Comparison of ENCODE assay signal across 8 cellular contexts in the genomic region with DNA sequence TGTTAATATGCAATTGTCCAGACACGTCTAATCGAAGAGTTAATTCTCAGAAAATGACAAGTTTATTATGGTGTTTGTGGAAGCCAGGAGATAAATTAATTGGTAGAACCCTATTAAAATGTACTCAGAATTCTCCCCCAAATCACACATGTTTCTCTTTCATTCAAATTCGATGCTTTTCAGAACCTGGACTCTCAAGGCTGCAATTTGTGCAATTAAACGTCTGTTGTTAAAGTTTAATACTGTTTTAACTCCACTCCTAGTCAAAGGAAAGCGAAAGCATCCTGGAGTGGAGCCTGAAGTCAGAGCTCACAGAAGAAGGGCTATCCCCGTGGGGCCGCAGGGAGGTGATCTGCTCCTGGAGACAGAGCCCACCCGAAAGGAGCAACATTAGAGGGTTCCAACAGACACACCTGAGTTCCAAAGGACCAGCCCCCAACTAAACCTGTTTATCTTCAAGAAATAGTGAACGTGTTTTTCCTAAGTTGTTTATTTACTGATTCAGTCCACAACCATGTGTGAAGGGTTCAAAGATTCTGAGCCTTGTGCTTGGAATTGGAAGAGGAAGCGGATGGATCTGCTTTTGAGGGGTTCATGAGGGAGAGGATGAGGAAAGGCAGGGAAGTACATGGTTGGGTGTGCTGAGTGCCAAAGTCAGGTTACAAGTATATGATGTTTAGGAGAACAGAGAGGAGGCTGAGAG.
DNase-seq lines count a peak whose midpoint lies in the region; ATAC-seq, FAIRE-seq and TF ChIP-seq lines count a peak whose summit lies in the region.

No MANE protein-coding gene starts in this region.

- H3K4me1 ChIP-seq in heart right ventricle, result peaks cover 0 to 16% (median 9%) of the 10 kb centered on the region in 9 donors
- H3K4me1 ChIP-seq in sigmoid colon, result peaks cover 0 to 15% (median 9%) of the 10 kb centered on the region in 4 donors

- TF ChIP-seq CTCF in GM12864 (IDR thresholded peaks at IDR 0.05; ENCODE audit: low read depth, low read length, missing control alignments), result no peak
- no peak for TF ChIP-seq CTCF in WERI-Rb-1 (IDR thresholded peaks at IDR 0.05; ENCODE audit: low read depth, low read length)
- TF ChIP-seq CTCF in heart right ventricle (IDR thresholded peaks at IDR 0.05), result no peak
- no peak for TF ChIP-seq CTCF in sigmoid colon (IDR thresholded peaks at IDR 0.05)

- 21 to 30% methylated on average over 10 of the region's 10 CpGs for WGBS in heart right ventricle, 2 donors
- WGBS in sigmoid colon, 2 donors, result 18 to 28% methylated on average over 10 of the region's 10 CpGs

- no peaks in the 10 kb centered on the region for H3K36me3 ChIP-seq in WERI-Rb-1
- H3K36me3 ChIP-seq in heart right ventricle, result no peaks in the 10 kb centered on the region
- H3K36me3 ChIP-seq in sigmoid colon, result no peaks in the 10 kb centered on the region

- H3K4me3 ChIP-seq in GM12864 (ENCODE audit: low read depth, low read length), result peak overlapping the region; percentile 5; the same call in 1 of the 2 replicates
- peak overlapping the region; percentile 83 for H3K4me3 ChIP-seq in WERI-Rb-1 (ENCODE audit: low read depth, low read length)
- H3K4me3 ChIP-seq in heart right ventricle, result peak overlapping the region; percentile 22 to 67 (median 53)
- peak overlapping the region; percentile 26 to 55 (median 42) for H3K4me3 ChIP-seq in sigmoid colon

- no peak for TF ChIP-seq POLR2A in sigmoid colon (IDR thresholded peaks at IDR 0.05)
- TF ChIP-seq POLR2A in GM12891 (IDR thresholded peaks at IDR 0.05; ENCODE audit: low read depth, low read length), result no peak

- ATAC-seq in heart right ventricle (peak in 6 of 8 donors; percentile 62 to 86 (median 71)), GM21447 (IDR thresholded peaks at IDR 0.05; ENCODE audit: unreplicated experiment) (no peak)

- DNase-seq in GM12864 (ENCODE audit: low read depth) (no peak), WERI-Rb-1 (no peak), heart right ventricle (peak in 1 of 2 donors; percentile 17), sigmoid colon (no peak), activated gamma-delta T cell treated with Interleukin-2 at 50 U/mL for 16 hours (no peak), GM12891 (ENCODE audit: insufficient read length, low spot score) (no peak)
- no peak for DNase-seq in activated naive CD4-positive, alpha-beta T cell (lab: John Stamatoyannopoulos, UW)

- H3K27me3 ChIP-seq in WERI-Rb-1 (ENCODE audit: insufficient read depth, low read depth, severe bottlenecking) (no peaks in the 10 kb centered on the region), heart right ventricle (peaks cover 0 to 48% (median 30%) of the 10 kb centered on the region in 7 donors), sigmoid colon (peaks cover 0 to 16% (median 4%) of the 10 kb centered on the region in 3 donors)

- H3K27ac ChIP-seq in WERI-Rb-1 (peak overlapping the region; percentile 46), heart right ventricle (peak overlapping the region in 6 of 10 donors; percentile 5 to 54 (median 27)), sigmoid colon (peak overlapping the region in 3 of 4 donors; percentile 18 to 51 (median 48))

- FAIRE-seq in GM12891 (lab: Jason Lieb, UNC), result no peak

- H3K9me3 ChIP-seq in WERI-Rb-1 (ENCODE audit: severe bottlenecking) (no peaks in the 10 kb centered on the region), heart right ventricle (no peaks in the 10 kb centered on the region), sigmoid colon (no peaks in the 10 kb centered on the region)

- TF ChIP-seq EP300 in sigmoid colon (IDR thresholded peaks at IDR 0.05), result no peak

- intact Hi-C loops in heart right ventricle (cut with DNase I) (no loop called here), sigmoid colon (cut with DNase I) (loop anchor here (5.0 kb wide), 1 partner anchor 129 kb away; no protein-coding TSS in a partner anchor)

TF ChIP-seq in GM12891, 5 proteins besides CTCF, POLR2A, EP300 and RAD21:
- TF ChIP-seq PAX5 (IDR thresholded peaks at IDR 0.05; ENCODE audit: insufficient read depth, low read length, severe bottlenecking) (no peak), TAF1 (IDR thresholded peaks at IDR 0.05; ENCODE audit: low read depth, low read length) (no peak), POLR2AphosphoS5 (IDR thresholded peaks at IDR 0.05; ENCODE audit: low read depth, low read length) (no peak), POU2F2 (IDR thresholded peaks at IDR 0.05; ENCODE audit: low read depth, low read length) (no peak), SPI1 (IDR thresholded peaks at IDR 0.05; ENCODE audit: low read depth, low read length) (no peak)
TF ChIP-seq in GM12891: peak in this region for 0.

Comparison
In these comparisons a context has a peak if more than half of its experiments do, and no peak if none do; other contexts are left out.
1. H3K4me3 ChIP-seq: peak in every context shown above with its lines; median percentile 83 in WERI-Rb-1; 53 in heart right ventricle; 42 in sigmoid colon; 5 in GM12864.